Comparison of ENCODE assay signal across 1 cellular context in genomic region chr5:9483251-9483650, GRCh38.
TF ChIP-seq lines count a peak whose summit lies in the region.

No MANE protein-coding gene starts in this region.

TF ChIP-seq in IMR-90, 13 proteins besides CTCF, POLR2A, EP300 and RAD21 (continued from another document):
- no peak for TF ChIP-seq BHLHE40 (IDR thresholded peaks at IDR 0.05; ENCODE audit: low read depth, low read length)
- TF ChIP-seq NFE2L2 (IDR thresholded peaks at IDR 0.05; ENCODE audit: low read depth, low read length), result no peak
- TF ChIP-seq RFX5 (IDR thresholded peaks at IDR 0.05; ENCODE audit: low read depth, low read length), result no peak
- no peak for TF ChIP-seq MAZ (IDR thresholded peaks at IDR 0.05; ENCODE audit: borderline replicate concordance, low read depth, low read length)
TF ChIP-seq in IMR-90: peak in this region for 0.
